1 cellular context compared by ENCODE assay signal in genomic region chr20:53829706-53830521, GRCh38.
TF ChIP-seq lines count a peak whose summit lies in the region.

No MANE protein-coding gene starts in this region.

TF ChIP-seq in HepG2, 621 proteins besides CTCF, POLR2A, EP300 and RAD21 (continued from another document):
- TF ChIP-seq KLF12 (CRISPR knock-in tag; IDR thresholded peaks at IDR 0.05; ENCODE audit: borderline replicate concordance): no peak
- TF ChIP-seq CREM (IDR thresholded peaks at IDR 0.05): peak; percentile 50
- no peak for TF ChIP-seq CREM (CRISPR knock-in tag; IDR thresholded peaks at IDR 0.05)
- no peak for TF ChIP-seq FOXA1 (IDR thresholded peaks at IDR 0.05)
- TF ChIP-seq FOXA1 (CRISPR knock-in tag; IDR thresholded peaks at IDR 0.05): peak; percentile 26; the same call in 1 of the 2 replicates
- TF ChIP-seq LCORL (IDR thresholded peaks at IDR 0.05): no peak
- TF ChIP-seq LCORL (CRISPR knock-in tag; IDR thresholded peaks at IDR 0.05): peak; percentile 89
- TF ChIP-seq NFATC3 (CRISPR knock-in tag; IDR thresholded peaks at IDR 0.05): no peak
- peak; percentile 35; the same call in 1 of the 2 replicates for TF ChIP-seq NR2F2 (IDR thresholded peaks at IDR 0.05; ENCODE audit: borderline replicate concordance, low read depth)
- TF ChIP-seq CREB1 (IDR thresholded peaks at IDR 0.05): no peak
- peak; percentile 43; the same call in 1 of the 2 replicates for TF ChIP-seq CREB1 (CRISPR knock-in tag; IDR thresholded peaks at IDR 0.05)
- TF ChIP-seq SALL1 (CRISPR knock-in tag; IDR thresholded peaks at IDR 0.05): peak; percentile 51; the same call in 1 of the 2 replicates
- 0 out of 2 replicates have a peak, but pooled peaks have one; percentile 23 for TF ChIP-seq DNMT3B (CRISPR knock-in tag; conservative IDR thresholded peaks at IDR 0.05)
- TF ChIP-seq MYNN (CRISPR knock-in tag; IDR thresholded peaks at IDR 0.05; ENCODE audit: low read depth): no peak
- peak; percentile 72 for TF ChIP-seq ZMYM4 (CRISPR knock-in tag; IDR thresholded peaks at IDR 0.05)
- TF ChIP-seq, protein P1, sequence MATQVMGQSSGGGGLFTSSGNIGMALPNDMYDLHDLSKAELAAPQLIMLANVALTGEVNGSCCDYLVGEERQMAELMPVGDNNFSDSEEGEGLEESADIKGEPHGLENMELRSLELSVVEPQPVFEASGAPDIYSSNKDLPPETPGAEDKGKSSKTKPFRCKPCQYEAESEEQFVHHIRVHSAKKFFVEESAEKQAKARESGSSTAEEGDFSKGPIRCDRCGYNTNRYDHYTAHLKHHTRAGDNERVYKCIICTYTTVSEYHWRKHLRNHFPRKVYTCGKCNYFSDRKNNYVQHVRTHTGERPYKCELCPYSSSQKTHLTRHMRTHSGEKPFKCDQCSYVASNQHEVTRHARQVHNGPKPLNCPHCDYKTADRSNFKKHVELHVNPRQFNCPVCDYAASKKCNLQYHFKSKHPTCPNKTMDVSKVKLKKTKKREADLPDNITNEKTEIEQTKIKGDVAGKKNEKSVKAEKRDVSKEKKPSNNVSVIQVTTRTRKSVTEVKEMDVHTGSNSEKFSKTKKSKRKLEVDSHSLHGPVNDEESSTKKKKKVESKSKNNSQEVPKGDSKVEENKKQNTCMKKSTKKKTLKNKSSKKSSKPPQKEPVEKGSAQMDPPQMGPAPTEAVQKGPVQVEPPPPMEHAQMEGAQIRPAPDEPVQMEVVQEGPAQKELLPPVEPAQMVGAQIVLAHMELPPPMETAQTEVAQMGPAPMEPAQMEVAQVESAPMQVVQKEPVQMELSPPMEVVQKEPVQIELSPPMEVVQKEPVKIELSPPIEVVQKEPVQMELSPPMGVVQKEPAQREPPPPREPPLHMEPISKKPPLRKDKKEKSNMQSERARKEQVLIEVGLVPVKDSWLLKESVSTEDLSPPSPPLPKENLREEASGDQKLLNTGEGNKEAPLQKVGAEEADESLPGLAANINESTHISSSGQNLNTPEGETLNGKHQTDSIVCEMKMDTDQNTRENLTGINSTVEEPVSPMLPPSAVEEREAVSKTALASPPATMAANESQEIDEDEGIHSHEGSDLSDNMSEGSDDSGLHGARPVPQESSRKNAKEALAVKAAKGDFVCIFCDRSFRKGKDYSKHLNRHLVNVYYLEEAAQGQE (IDR thresholded peaks at IDR 0.05; ENCODE audit: borderline replicate concordance in 1 of 2, low read depth in 1 of 2, low read length in 2 of 2): 0 out of 4 replicates have a peak, but pooled peaks of 1 of the 2 experiments have one; percentile 47
- peak; percentile 69; the same call in 1 of the 2 replicates for TF ChIP-seq HMG20A (CRISPR knock-in tag; IDR thresholded peaks at IDR 0.05; ENCODE audit: borderline replicate concordance)
- TF ChIP-seq HNRNPH1 (optimal IDR thresholded peaks at IDR 0.05; ENCODE audit: low read depth, low read length): no peak
- TF ChIP-seq, protein P2, sequence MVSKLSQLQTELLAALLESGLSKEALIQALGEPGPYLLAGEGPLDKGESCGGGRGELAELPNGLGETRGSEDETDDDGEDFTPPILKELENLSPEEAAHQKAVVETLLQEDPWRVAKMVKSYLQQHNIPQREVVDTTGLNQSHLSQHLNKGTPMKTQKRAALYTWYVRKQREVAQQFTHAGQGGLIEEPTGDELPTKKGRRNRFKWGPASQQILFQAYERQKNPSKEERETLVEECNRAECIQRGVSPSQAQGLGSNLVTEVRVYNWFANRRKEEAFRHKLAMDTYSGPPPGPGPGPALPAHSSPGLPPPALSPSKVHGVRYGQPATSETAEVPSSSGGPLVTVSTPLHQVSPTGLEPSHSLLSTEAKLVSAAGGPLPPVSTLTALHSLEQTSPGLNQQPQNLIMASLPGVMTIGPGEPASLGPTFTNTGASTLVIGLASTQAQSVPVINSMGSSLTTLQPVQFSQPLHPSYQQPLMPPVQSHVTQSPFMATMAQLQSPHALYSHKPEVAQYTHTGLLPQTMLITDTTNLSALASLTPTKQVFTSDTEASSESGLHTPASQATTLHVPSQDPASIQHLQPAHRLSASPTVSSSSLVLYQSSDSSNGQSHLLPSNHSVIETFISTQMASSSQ (IDR thresholded peaks at IDR 0.05; ENCODE audit: low read depth): no peak
- TF ChIP-seq, protein P2 (CRISPR knock-in tag; IDR thresholded peaks at IDR 0.05; ENCODE audit: borderline replicate concordance): peak; percentile 15; the same call in 1 of the 2 replicates
- TF ChIP-seq FOXJ3 (CRISPR knock-in tag; IDR thresholded peaks at IDR 0.05; ENCODE audit: borderline replicate concordance): peak; percentile 46; the same call in 1 of the 2 replicates
- TF ChIP-seq ZNF761 (CRISPR knock-in tag; conservative IDR thresholded peaks at IDR 0.05): no peak
- no peak for TF ChIP-seq ZZZ3 (CRISPR knock-in tag; IDR thresholded peaks at IDR 0.05; ENCODE audit: borderline replicate concordance)
- TF ChIP-seq SOX6 (IDR thresholded peaks at IDR 0.05): no peak
- peak; percentile 87 for TF ChIP-seq SOX6 (CRISPR knock-in tag; IDR thresholded peaks at IDR 0.05)
- peak; percentile 76 for TF ChIP-seq SOX5 (CRISPR knock-in tag; IDR thresholded peaks at IDR 0.05; ENCODE audit: borderline replicate concordance)
- peak; percentile 50 for TF ChIP-seq TEAD3 (CRISPR knock-in tag; optimal IDR thresholded peaks at IDR 0.05; ENCODE audit: borderline replicate concordance)
- TF ChIP-seq ZNF33B (CRISPR knock-in tag; IDR thresholded peaks at IDR 0.05): 0 out of 2 replicates have a peak, but pooled peaks have one; percentile 47
- TF ChIP-seq DPF2 (CRISPR knock-in tag; IDR thresholded peaks at IDR 0.05; ENCODE audit: borderline replicate concordance, low read depth): peak; percentile 71; the same call in 1 of the 2 replicates
- TF ChIP-seq ISX (CRISPR knock-in tag; conservative IDR thresholded peaks at IDR 0.05): no peak
- TF ChIP-seq, protein P3, sequence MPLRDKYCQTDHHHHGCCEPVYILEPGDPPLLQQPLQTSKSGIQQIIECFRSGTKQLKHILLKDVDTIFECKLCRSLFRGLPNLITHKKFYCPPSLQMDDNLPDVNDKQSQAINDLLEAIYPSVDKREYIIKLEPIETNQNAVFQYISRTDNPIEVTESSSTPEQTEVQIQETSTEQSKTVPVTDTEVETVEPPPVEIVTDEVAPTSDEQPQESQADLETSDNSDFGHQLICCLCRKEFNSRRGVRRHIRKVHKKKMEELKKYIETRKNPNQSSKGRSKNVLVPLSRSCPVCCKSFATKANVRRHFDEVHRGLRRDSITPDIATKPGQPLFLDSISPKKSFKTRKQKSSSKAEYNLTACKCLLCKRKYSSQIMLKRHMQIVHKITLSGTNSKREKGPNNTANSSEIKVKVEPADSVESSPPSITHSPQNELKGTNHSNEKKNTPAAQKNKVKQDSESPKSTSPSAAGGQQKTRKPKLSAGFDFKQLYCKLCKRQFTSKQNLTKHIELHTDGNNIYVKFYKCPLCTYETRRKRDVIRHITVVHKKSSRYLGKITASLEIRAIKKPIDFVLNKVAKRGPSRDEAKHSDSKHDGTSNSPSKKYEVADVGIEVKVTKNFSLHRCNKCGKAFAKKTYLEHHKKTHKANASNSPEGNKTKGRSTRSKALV (CRISPR knock-in tag; IDR thresholded peaks at IDR 0.05): 0 out of 2 replicates have a peak, but pooled peaks have one; percentile 10
- no peak; the same call in 1 of the 2 replicates for TF ChIP-seq ZFY (CRISPR knock-in tag; IDR thresholded peaks at IDR 0.05)
- peak; percentile 46; the same call in 1 of the 2 replicates for TF ChIP-seq ZSCAN29 (CRISPR knock-in tag; conservative IDR thresholded peaks at IDR 0.05)
- peak; percentile 65 for TF ChIP-seq NCOA2 (CRISPR knock-in tag; IDR thresholded peaks at IDR 0.05)
